Comparison of ENCODE assay signal across 23 cellular contexts in the genomic region with DNA sequence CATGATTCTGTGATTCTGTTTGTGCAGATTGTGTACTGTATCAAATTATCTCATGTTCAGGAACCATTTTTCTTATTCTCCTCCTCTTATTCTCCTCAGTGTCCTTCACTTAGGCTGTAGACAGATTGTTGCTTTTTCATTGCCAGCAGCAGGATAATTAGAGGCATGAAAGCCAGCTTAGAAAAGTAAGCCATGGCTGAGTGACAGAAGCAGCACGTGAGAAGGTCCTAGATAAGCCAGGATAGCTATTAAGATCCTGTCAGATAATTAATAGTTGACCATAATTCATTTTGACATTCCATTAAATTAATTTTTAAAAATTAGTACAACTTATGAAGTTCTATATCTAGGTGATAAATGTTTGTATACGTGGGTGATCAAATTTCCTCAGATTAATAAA.
DNase-seq lines count a peak whose midpoint lies in the region; ATAC-seq lines count a peak whose summit lies in the region.
"Had no signal": no experiment of that assay in that cellular context is flagged by ENCODE, and none has a peak within 500 bp of the region (broad histone marks: within the 10 kb centered on the region; RNA-seq: fewer than 3 reads in every experiment).

No MANE protein-coding gene starts in this region.

- peak; percentile 72 for DNase-seq in G401 (ENCODE audit: low spot score)
- DNase-seq in NCI-H2227 treated with DMSO at 0.1 percent for 48 hours (lab: John Stamatoyannopoulos, UW): peak; percentile 51
- peak; percentile 41 for DNase-seq in cerebellum (ENCODE audit: low spot score)
- DNase-seq in retina: peak; percentile 31
- DNase-seq in NCI-H128 (lab: John Stamatoyannopoulos, UW; ENCODE audit: unreplicated experiment): no peak
- no peak for DNase-seq in CD1c-positive myeloid dendritic cell (ENCODE audit: extremely low spot score)
- no peak for DNase-seq in left colon
- DNase-seq: activated CD4-positive, alpha-beta T cell treated with anti-CD3 and anti-CD28 coated beads, Interleukin-2, amount 50 U/mL, for 1 hour; activated naive CD4-positive, alpha-beta T cell treated with anti-CD3 and anti-CD28 coated beads for 36 hours; activated T-cell treated with anti-CD3 and anti-CD28 coated beads, Interleukin-2, amount 50 U/mL, for 48 hours; body of pancreas; CD4-positive, alpha-beta T cell; DMS153; effector CD8-positive, alpha-beta T cell; heart right ventricle; mesenchymal stem cell; NCI-H146; right lobe of liver; SHP77; stimulated activated CD4-positive, alpha-beta T cell treated with anti-CD3 and anti-CD28 coated beads, Interleukin-4, amount 100 ng/mL, for 24 hours; T-helper 9 cell; upper lobe of left lung had no signal

- in situ Hi-C loops in G401 (cut with HindIII; ENCODE audit: low sequenced_read_pairs): no loop called here

- intact Hi-C loops in left colon (cut with DNase I, micrococcal nuclease): no loop called here

- no peak for ATAC-seq in left colon
- ATAC-seq: body of pancreas; heart right ventricle; right lobe of liver; stimulated activated memory B cell treated with anti-CD40 and anti-IgM and Interleukin-4, amounts not matched to agents 10 μg/mL and 1 μg/mL and 100 μg/mL, for 72 hours had no signal

Comparison
In these comparisons a context has a peak if more than half of its experiments do, and no peak if none do; other contexts are left out.
1. DNase-seq: peak in G401 (single experiment), NCI-H2227 treated with DMSO at 0.1 percent for 48 hours (single experiment), cerebellum (single experiment) and retina (single experiment); none in NCI-H128 (single experiment), CD1c-positive myeloid dendritic cell (single experiment) and left colon (0 of 2).